Comparison of ENCODE assay signal across 9 cellular contexts in genomic region chr9:69036799-69037198, GRCh38. TPM values are rescaled to one million over a fixed set of nuclear protein-coding genes. Genes with fewer than 3 reads are reported as not detected.
DNase-seq lines count a peak whose midpoint lies in the region; ATAC-seq and TF ChIP-seq lines count a peak whose summit lies in the region.
"Had no signal": no experiment of that assay in that cellular context is flagged by ENCODE, and none has a peak within 500 bp of the region (broad histone marks: within the 10 kb centered on the region; RNA-seq: fewer than 3 reads in every experiment).

No MANE protein-coding gene starts in this region.

- peaks cover 15% of the 10 kb centered on the region for H3K4me1 ChIP-seq in CD4-positive, alpha-beta memory T cell (ENCODE audit: insufficient read depth, low read length)
- H3K4me1 ChIP-seq in NT2/D1 (ENCODE audit: insufficient read depth, insufficient read length): peaks cover 3% of the 10 kb centered on the region
- no peaks in the 10 kb centered on the region for H3K4me1 ChIP-seq in ectodermal cell (ENCODE audit: control insufficient read depth, insufficient read depth, low read length)
- no peaks in the 10 kb centered on the region for H3K4me1 ChIP-seq in neural progenitor cell

- H3F3A ChIP-seq in neural progenitor cell (ENCODE audit: low read depth): peaks cover 13% of the 10 kb centered on the region

- no peak overlapping the region for H2AFZ ChIP-seq in neural progenitor cell (replicated peaks)

- no peaks in the 10 kb centered on the region for H3K27me3 Mint-ChIP-seq in CD4-positive, alpha-beta memory T cell
- peaks cover 3% of the 10 kb centered on the region for H3K27me3 Mint-ChIP-seq in neural progenitor cell (ENCODE audit: insufficient read depth, low read depth)

- TF ChIP-seq CTCF in neural progenitor cell (IDR thresholded peaks at IDR 0.05): no peak

- H3K27me3 ChIP-seq in CD4-positive, alpha-beta memory T cell (ENCODE audit: insufficient read depth, low read length): no peaks in the 10 kb centered on the region
- H3K27me3 ChIP-seq in NT2/D1 (ENCODE audit: insufficient read depth, insufficient read length) (no peaks in the 10 kb centered on the region), ectodermal cell (ENCODE audit: control insufficient read depth, insufficient read depth, low read length, poor library complexity, severe bottlenecking) (no peaks in the 10 kb centered on the region), neural progenitor cell (no peaks in the 10 kb centered on the region)

- H3K36me3 ChIP-seq in CD4-positive, alpha-beta memory T cell (ENCODE audit: insufficient read depth, low read length): no peaks in the 10 kb centered on the region
- H3K36me3 ChIP-seq in NT2/D1 (ENCODE audit: insufficient read depth, insufficient read length, low read length) (peaks cover 13% of the 10 kb centered on the region), ectodermal cell (ENCODE audit: control insufficient read depth, insufficient read depth, low read length) (no peaks in the 10 kb centered on the region), neural progenitor cell (no peaks in the 10 kb centered on the region)

- peak overlapping the region; percentile 86 for H3K9ac ChIP-seq in NT2/D1 (ENCODE audit: insufficient read length, low read depth)
- H3K9ac ChIP-seq in neural progenitor cell: no peak overlapping the region

- intact Hi-C loops in CD4-positive, alpha-beta memory T cell (cut with micrococcal nuclease): loop anchor here (5.0 to 10.0 kb wide), 6 partner anchors 86 to 1378 kb away; partner anchors contain the start of genes KLF9 and SMC5

- 74 to 75% methylated on average over 10 of the region's 10 CpGs for WGBS in ectodermal cell, 2 experiments

- H3K4me2 ChIP-seq in neural progenitor cell: peak overlapping the region; percentile 89

- DNase-seq in CD4-positive, alpha-beta memory T cell: no peak
- no peak for DNase-seq in NT2/D1 (ENCODE audit: low read depth, low spot score)
- DNase-seq in neural progenitor cell (ENCODE audit: low spot score): no peak
- DNase-seq in NCI-H2196 treated with DMSO at 0.1 percent for 48 hours (lab: John Stamatoyannopoulos, UW; ENCODE audit: unreplicated experiment): no peak
- DNase-seq in AG08396 (ENCODE audit: low spot score): no peak
- DNase-seq: SHP77 had no signal

- H3K9me3 ChIP-seq in CD4-positive, alpha-beta memory T cell (ENCODE audit: control insufficient read depth in 1 of 2, low read length in 2 of 2): no peaks in the 10 kb centered on the region
- H3K9me3 ChIP-seq in NT2/D1 (ENCODE audit: insufficient read depth, low read length) (no peaks in the 10 kb centered on the region), ectodermal cell (ENCODE audit: control insufficient read depth, low read length) (no peaks in the 10 kb centered on the region), neural progenitor cell (ENCODE audit: low read depth) (no peaks in the 10 kb centered on the region)

- H3K27ac ChIP-seq in CD4-positive, alpha-beta memory T cell (ENCODE audit: low read depth, low read length): peak overlapping the region; percentile 60
- no peak overlapping the region for H3K27ac ChIP-seq in ectodermal cell (ENCODE audit: insufficient read depth, low read depth, low read length, poor library complexity, severe bottlenecking)
- no peak overlapping the region for H3K27ac ChIP-seq in neural progenitor cell

- peaks cover 18 to 33% (median 20%) of the 10 kb centered on the region in 4 donors for H3K4me1 Mint-ChIP-seq in CD4-positive, alpha-beta memory T cell
- peaks cover 9% of the 10 kb centered on the region for H3K4me1 Mint-ChIP-seq in neural progenitor cell

- CTCF ChIA-PET in CD4-positive, alpha-beta memory T cell (lab: Charles Lee; ENCODE audit: partially characterized antibody): interaction anchor here (1.4 to 5.9 kb wide), 11 partner anchors 9 to 159 kb away, joined by 4 to 56 read pairs (median 15); no protein-coding TSS in a partner anchor

- peaks cover 2% of the 10 kb centered on the region for H4K20me1 ChIP-seq in neural progenitor cell (ENCODE audit: low read depth)

- peak overlapping the region; percentile 95 to 99 (median 98) for H3K4me3 Mint-ChIP-seq in CD4-positive, alpha-beta memory T cell
- peak overlapping the region; percentile 95 for H3K4me3 Mint-ChIP-seq in neural progenitor cell

- peak overlapping the region; percentile 78 to 86 for H3K4me3 ChIP-seq in CD4-positive, alpha-beta memory T cell (ENCODE audit: low read length in 2 of 2)
- H3K4me3 ChIP-seq in NT2/D1 (ENCODE audit: insufficient read length, low read depth) (peak overlapping the region; percentile 90), ectodermal cell (ENCODE audit: insufficient read depth, low read depth, low read length) (peak overlapping the region; percentile 69), neural progenitor cell (peak overlapping the region; percentile 67)

- peaks cover 7 to 9% of the 10 kb centered on the region in 2 donors for H3K36me3 Mint-ChIP-seq in CD4-positive, alpha-beta memory T cell
- H3K36me3 Mint-ChIP-seq in neural progenitor cell: peaks cover 7% of the 10 kb centered on the region

- H3K79me2 ChIP-seq in neural progenitor cell (ENCODE audit: low read depth): peaks cover 59% of the 10 kb centered on the region

- ATAC-seq in HG02588 (IDR thresholded peaks at IDR 0.05; ENCODE audit: unreplicated experiment) (no peak), GM18858 (IDR thresholded peaks at IDR 0.05; ENCODE audit: unreplicated experiment) (no peak)

- POLR2A ChIA-PET in CD4-positive, alpha-beta memory T cell (lab: Charles Lee; ENCODE audit: partially characterized antibody): interaction anchor here (1.8 to 2.7 kb wide), 4 partner anchors 17 to 723 kb away, joined by 6 to 18 read pairs (median 8); partner anchors contain the start of gene PTAR1

- peak overlapping the region; percentile 87 to 96 (median 94) for H3K27ac Mint-ChIP-seq in CD4-positive, alpha-beta memory T cell
- H3K27ac Mint-ChIP-seq in neural progenitor cell: no peak overlapping the region

- H3K9me3 Mint-ChIP-seq in CD4-positive, alpha-beta memory T cell: no peaks in the 10 kb centered on the region
- no peaks in the 10 kb centered on the region for H3K9me3 Mint-ChIP-seq in neural progenitor cell

RNA-seq across cellular contexts. Expression of gene FXN, which starts 1.2 kb away (rescaled TPM):
- 10 to 100 TPM; 14.6 to 15.9 TPM for total RNA-seq in CD4-positive, alpha-beta memory T cell
- polyA plus RNA-seq in CD4-positive, alpha-beta memory T cell: 10 to 100 TPM; 50.5 to 65.6 TPM
- polyA plus RNA-seq in ectodermal cell (2013, experiment 1 of 4): 32.6 TPM
- polyA plus RNA-seq in ectodermal cell (2013, experiment 2 of 4): 37.2 TPM
- polyA plus RNA-seq in ectodermal cell (2013, experiment 3 of 4): 21.2 TPM
- polyA plus RNA-seq in ectodermal cell (2013, experiment 4 of 4): 27.4 TPM
- 23.2 and 24.8 TPM in 2 replicates for total RNA-seq in neural progenitor cell (ENCODE audit: low replicate concordance)

RNA-seq across cellular contexts. Expression of gene PRKACG, which starts 22.9 kb away (rescaled TPM):
- not detected for total RNA-seq in CD4-positive, alpha-beta memory T cell
- not detected for polyA plus RNA-seq in CD4-positive, alpha-beta memory T cell
- polyA plus RNA-seq in ectodermal cell (2013, experiment 1 of 4): not detected
- not detected for polyA plus RNA-seq in ectodermal cell (2013, experiment 2 of 4)
- polyA plus RNA-seq in ectodermal cell (2013, experiment 3 of 4): not detected
- polyA plus RNA-seq in ectodermal cell (2013, experiment 4 of 4): not detected
- not detected in 2 replicates for total RNA-seq in neural progenitor cell (ENCODE audit: low replicate concordance)
